9 cellular contexts compared by ENCODE assay signal in the genomic region with DNA sequence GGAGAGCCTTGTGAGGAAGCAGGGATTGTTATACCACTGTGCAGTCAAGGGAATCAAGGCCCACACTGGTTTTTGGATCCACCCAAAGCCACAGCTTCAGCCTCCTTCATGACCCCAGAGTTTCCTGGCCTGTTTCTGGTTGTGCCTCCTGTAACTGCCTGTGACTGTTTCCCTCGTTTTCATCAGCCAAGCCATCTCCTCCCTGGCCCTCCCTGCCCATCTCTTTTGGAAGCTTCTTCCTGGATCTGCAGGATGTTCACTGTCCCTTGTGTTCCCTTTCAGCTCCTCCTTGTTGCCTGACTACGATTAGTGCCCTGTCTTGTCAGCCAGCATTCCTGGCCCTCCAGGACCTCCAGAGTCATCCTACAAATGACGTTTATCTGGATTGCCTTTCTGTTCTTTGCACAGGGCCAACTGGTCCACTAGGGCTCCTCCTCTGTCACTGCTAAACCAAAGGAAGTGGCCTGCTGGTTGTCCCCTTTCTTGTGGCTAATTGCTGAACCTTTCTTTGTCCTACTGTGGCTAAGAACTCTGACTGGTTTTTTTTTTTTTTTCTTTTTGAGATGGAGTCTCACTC. TPM values are rescaled to one million over a fixed set of nuclear protein-coding genes. Genes with fewer than 3 reads are reported as not detected.
A peak's percentile ranks its signal among the peaks of the same experiment; 100 is the strongest.
DNase-seq lines count a peak whose midpoint lies in the region; ATAC-seq and TF ChIP-seq lines count a peak whose summit lies in the region.
"Had no signal": no experiment of that assay in that cellular context is flagged by ENCODE, and none has a peak within 500 bp of the region (broad histone marks: within the 10 kb centered on the region; RNA-seq: fewer than 3 reads in every experiment).

No MANE protein-coding gene starts in this region.

- H3K4me1 Mint-ChIP-seq in activated CD8-positive, alpha-beta T cell treated with anti-CD3 and anti-CD28 coated beads, Interleukin-2, amount 10 ng/mL, durations not matched to agents 7 days and 5 days (ENCODE audit: low read depth), result peaks cover 24% of the 10 kb centered on the region

- intact Hi-C loops in heart right ventricle (cut with DNase I) (no loop called here), sigmoid colon (cut with DNase I) (no loop called here), posterior vena cava (cut with DNase I) (no loop called here), lower leg skin (cut with DNase I; ENCODE audit: low total_unique reads) (no loop called here)

- peak; percentile 47; the same call in 2 of the 3 replicates for ATAC-seq in DND-41 (ENCODE audit: insufficient read depth, low read depth)
- peak; percentile 53 for ATAC-seq in activated CD8-positive, alpha-beta T cell treated with anti-CD3 and anti-CD28 coated beads, Interleukin-2, amount 10 ng/mL, durations not matched to agents 7 days and 5 days
- ATAC-seq in heart right ventricle, result peak in 7 of 8 donors; percentile 28 to 71 (median 61)
- ATAC-seq in GM21529 (IDR thresholded peaks at IDR 0.05; ENCODE audit: unreplicated experiment), result no peak

- no peak for TF ChIP-seq EP300 in sigmoid colon (IDR thresholded peaks at IDR 0.05)

- no peak overlapping the region for H3K27ac ChIP-seq in DND-41 (ENCODE audit: low read length)
- H3K27ac ChIP-seq in heart right ventricle, result peak overlapping the region in 9 of 10 donors; percentile 19 to 70 (median 60)
- H3K27ac ChIP-seq in sigmoid colon, result peak overlapping the region; percentile 60 to 73 (median 61)

- H3K4me3 ChIP-seq in DND-41 (ENCODE audit: low read depth in 1 of 2, low read length in 2 of 2), result no peak overlapping the region
- H3K4me3 ChIP-seq in heart right ventricle, result no peak overlapping the region
- H3K4me3 ChIP-seq in sigmoid colon, result no peak overlapping the region
- no peak overlapping the region for H3K4me3 ChIP-seq in lower leg skin (ENCODE audit: low read depth, poor library complexity, severe bottlenecking)

- H3K9ac ChIP-seq in DND-41 (ENCODE audit: low read depth, low read length), result no peak overlapping the region

- H3K4me2 ChIP-seq in DND-41 (ENCODE audit: insufficient read depth, low read length), result no peak overlapping the region

- POLR2A ChIA-PET in activated CD8-positive, alpha-beta T cell treated with anti-CD3 and anti-CD28 coated beads, Interleukin-2, amount 10 ng/mL, durations not matched to agents 7 days and 5 days (lab: Charles Lee), result interaction anchor here (0.6 to 1.2 kb wide), 2 partner anchors 9 to 367 kb away, joined by 3 to 8 read pairs; no protein-coding TSS in a partner anchor

- CTCF ChIA-PET in activated CD8-positive, alpha-beta T cell treated with anti-CD3 and anti-CD28 coated beads, Interleukin-2, amount 10 ng/mL, durations not matched to agents 7 days and 5 days (lab: Charles Lee), result interaction anchor here (0.6 to 2.1 kb wide), 2 partner anchors 8 to 1709 kb away, joined by 5 to 11 read pairs; no protein-coding TSS in a partner anchor

- no peak overlapping the region for H3K4me3 Mint-ChIP-seq in activated CD8-positive, alpha-beta T cell treated with anti-CD3 and anti-CD28 coated beads, Interleukin-2, amount 10 ng/mL, durations not matched to agents 7 days and 5 days

- H3K36me3 ChIP-seq in DND-41 (ENCODE audit: insufficient read depth, low read length), result peaks cover 86% of the 10 kb centered on the region
- peaks cover 0 to 100% (median 21%) of the 10 kb centered on the region in 9 donors for H3K36me3 ChIP-seq in heart right ventricle
- peaks cover 0 to 66% (median 18%) of the 10 kb centered on the region in 4 donors for H3K36me3 ChIP-seq in sigmoid colon

- H3K27me3 Mint-ChIP-seq in activated CD8-positive, alpha-beta T cell treated with anti-CD3 and anti-CD28 coated beads, Interleukin-2, amount 10 ng/mL, durations not matched to agents 7 days and 5 days (ENCODE audit: low read depth), result no peaks in the 10 kb centered on the region

- WGBS in heart right ventricle, 2 donors, result 22 to 37% methylated on average over 3 of the region's 3 CpGs
- WGBS in sigmoid colon, 2 donors, result 30 to 50% methylated on average over 3 of the region's 3 CpGs
- WGBS in lower leg skin, 2 donors, result 29 to 35% methylated on average over 3 of the region's 3 CpGs

- peak; percentile 10 for DNase-seq in DND-41
- DNase-seq in activated CD8-positive, alpha-beta T cell treated with anti-CD3 and anti-CD28 coated beads, Interleukin-2, amount 10 ng/mL, durations not matched to agents 7 days and 5 days, result peak; percentile 53
- DNase-seq in heart right ventricle, result no peak
- no peak for DNase-seq in sigmoid colon
- no peak for DNase-seq in posterior vena cava (ENCODE audit: low spot score)
- no peak for DNase-seq in lower leg skin (ENCODE audit: low spot score in 2 of 2)
- DNase-seq in RPMI8226, result no peak
- DNase-seq: hippocampal formation had no signal

- H3K9me3 ChIP-seq in DND-41 (ENCODE audit: insufficient read depth, low read length, severe bottlenecking) (no peaks in the 10 kb centered on the region), heart right ventricle (no peaks in the 10 kb centered on the region), sigmoid colon (no peaks in the 10 kb centered on the region)

- H4K20me1 ChIP-seq in DND-41 (ENCODE audit: insufficient read depth, low read length), result peaks cover 3% of the 10 kb centered on the region; the same call in 1 of the 2 replicates

- peaks cover 13% of the 10 kb centered on the region; the same call in 1 of the 2 replicates for H3K79me2 ChIP-seq in DND-41 (ENCODE audit: insufficient read depth, low read length)

- H3K9me3 Mint-ChIP-seq in activated CD8-positive, alpha-beta T cell treated with anti-CD3 and anti-CD28 coated beads, Interleukin-2, amount 10 ng/mL, durations not matched to agents 7 days and 5 days (ENCODE audit: insufficient read depth), result no peaks in the 10 kb centered on the region

- H3K27me3 ChIP-seq in DND-41 (ENCODE audit: insufficient read depth, low read length, poor library complexity) (no peaks in the 10 kb centered on the region), heart right ventricle (no peaks in the 10 kb centered on the region), sigmoid colon (no peaks in the 10 kb centered on the region)

- no peak overlapping the region for H2AFZ ChIP-seq in DND-41 (ENCODE audit: low read depth, low read length)

- H3K4me1 ChIP-seq in DND-41 (ENCODE audit: insufficient read depth, low read length) (no peaks in the 10 kb centered on the region), heart right ventricle (peaks cover 12 to 28% (median 23%) of the 10 kb centered on the region in 9 donors), sigmoid colon (peaks cover 0 to 37% (median 29%) of the 10 kb centered on the region in 4 donors)

- peaks cover 84% of the 10 kb centered on the region for H3K36me3 Mint-ChIP-seq in activated CD8-positive, alpha-beta T cell treated with anti-CD3 and anti-CD28 coated beads, Interleukin-2, amount 10 ng/mL, durations not matched to agents 7 days and 5 days (ENCODE audit: low read depth)

- peak overlapping the region; percentile 69 for H3K27ac Mint-ChIP-seq in activated CD8-positive, alpha-beta T cell treated with anti-CD3 and anti-CD28 coated beads, Interleukin-2, amount 10 ng/mL, durations not matched to agents 7 days and 5 days

- TF ChIP-seq CTCF in DND-41 (IDR thresholded peaks at IDR 0.05; ENCODE audit: borderline replicate concordance, extremely low read depth, low read length, poor library complexity, severe bottlenecking) (no peak), heart right ventricle (IDR thresholded peaks at IDR 0.05) (no peak), sigmoid colon (IDR thresholded peaks at IDR 0.05) (no peak), lower leg skin (IDR thresholded peaks at IDR 0.05) (no peak)

- TF ChIP-seq POLR2A in sigmoid colon (IDR thresholded peaks at IDR 0.05) (no peak), lower leg skin (IDR thresholded peaks at IDR 0.05) (no peak)

RNA-seq across cellular contexts. Expression of a gene that starts 17.9 kb away (rescaled TPM):
- 10 to 100 TPM; 60.2 to 65.6 TPM for total RNA-seq in activated CD8-positive, alpha-beta T cell treated with anti-CD3 and anti-CD28 coated beads, Interleukin-2, amount 10 ng/mL, durations not matched to agents 7 days and 5 days
- total RNA-seq in heart right ventricle (10 to 100 TPM; 10.7 to 34.8 (median 16.9) TPM), sigmoid colon (10 to 100 TPM; 36.7 to 43.2 (median 39.2) TPM), posterior vena cava (10 to 100 TPM; 55.3 to 64.6 TPM), lower leg skin (10 to 100 TPM; 43.7 to 81.3 (median 53.2) TPM)
- polyA plus RNA-seq in heart right ventricle (1 to 10 TPM; 2.8 to 3.1 TPM), sigmoid colon (10 to 100 TPM in 1 of 3 donors, 1 to 10 TPM in 2; 2.5 to 14.8 (median 3.0) TPM)

RNA-seq across cellular contexts. Expression of a gene that starts 37.0 kb away (rescaled TPM):
- 1 to 10 TPM; 1.4 to 2.1 TPM for total RNA-seq in activated CD8-positive, alpha-beta T cell treated with anti-CD3 and anti-CD28 coated beads, Interleukin-2, amount 10 ng/mL, durations not matched to agents 7 days and 5 days
- total RNA-seq in heart right ventricle (under 1 TPM; 0.21 to 0.56 (median 0.39) TPM), sigmoid colon (1 to 10 TPM; 2.7 to 5.3 (median 3.1) TPM), posterior vena cava (1 to 10 TPM; 1.2 to 1.8 TPM), lower leg skin (1 to 10 TPM; 1.8 to 7.5 (median 3.5) TPM)
- polyA plus RNA-seq in heart right ventricle (under 1 TPM; 0.25 to 0.59 TPM), sigmoid colon (1 to 10 TPM in 2 of 3 donors, under 1 TPM in 1; 0.46 to 1.8 (median 1.2) TPM)

Comparison
In these comparisons a context has a peak if more than half of its experiments do, and no peak if none do; other contexts are left out.
1. DNase-seq: peak in DND-41 (single experiment) and activated CD8-positive, alpha-beta T cell treated with anti-CD3 and anti-CD28 coated beads, Interleukin-2, amount 10 ng/mL, durations not matched to agents 7 days and 5 days (single experiment); none in heart right ventricle (0 of 2), sigmoid colon (single experiment), posterior vena cava (single experiment), lower leg skin (0 of 2) and RPMI8226 (single experiment).